Comparison of ENCODE assay signal across 9 cellular contexts in the genomic region with DNA sequence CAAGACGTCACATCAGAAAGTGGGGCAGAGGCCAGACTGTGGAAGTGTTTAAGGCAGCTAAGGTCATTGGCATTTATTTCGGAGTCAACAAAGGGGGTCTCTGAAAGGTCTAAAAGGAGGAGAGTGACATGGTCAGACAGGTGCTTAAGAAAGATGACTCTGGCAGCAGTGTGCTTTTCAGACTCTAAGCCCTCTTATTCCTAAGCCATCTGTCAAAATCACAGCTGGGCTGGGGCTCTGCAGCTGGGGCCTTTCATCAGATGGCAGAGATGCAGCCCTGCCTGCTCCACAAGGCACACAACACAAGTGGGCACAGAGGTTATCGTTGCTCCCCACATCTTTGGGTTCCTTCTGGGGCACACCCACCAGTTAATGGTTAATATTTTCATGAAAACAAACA. TPM values are rescaled to one million over a fixed set of nuclear protein-coding genes. Genes with fewer than 3 reads are reported as not detected.
DNase-seq lines count a peak whose midpoint lies in the region; FAIRE-seq and TF ChIP-seq lines count a peak whose summit lies in the region.
"Had no signal": no experiment of that assay in that cellular context is flagged by ENCODE, and none has a peak within 500 bp of the region (broad histone marks: within the 10 kb centered on the region; RNA-seq: fewer than 3 reads in every experiment).

No MANE protein-coding gene starts in this region.

- H3K36me3 ChIP-seq in OCI-LY1 (ENCODE audit: insufficient read depth, low read length) = peaks cover 55% of the 10 kb centered on the region
- peaks cover 20 to 91% (median 78%) of the 10 kb centered on the region in 4 donors for H3K36me3 ChIP-seq in esophagus muscularis mucosa

- DNase-seq in D721Med (ENCODE audit: insufficient read length, low spot score) (peak; percentile 56), esophagus muscularis mucosa (ENCODE audit: extremely low spot score) (no peak), retina (peak; percentile 19), NCI-H446 (lab: John Stamatoyannopoulos, UW) (no peak), NCI-H226 (no peak), dermis blood vessel endothelial cell (no peak)
- DNase-seq in stimulated activated CD4-positive, alpha-beta T cell treated with anti-CD3 and anti-CD28 coated beads, Interleukin-1b, Interleukin-23, amount 100 ng/mL, for 48 hours = no peak
- DNase-seq: central memory CD4-positive, alpha-beta T cell had no signal

- H3K9me3 ChIP-seq in OCI-LY1 (ENCODE audit: low read length) (no peaks in the 10 kb centered on the region), esophagus muscularis mucosa (no peaks in the 10 kb centered on the region)

- no peaks in the 10 kb centered on the region for H4K20me1 ChIP-seq in OCI-LY1 (ENCODE audit: insufficient read depth, low read length)

- TF ChIP-seq POLR2A in esophagus muscularis mucosa (IDR thresholded peaks at IDR 0.05; ENCODE audit: low read depth) = no peak

- H3K4me1 ChIP-seq in OCI-LY1 (ENCODE audit: insufficient read depth, low read length, severe bottlenecking) (peaks cover 19% of the 10 kb centered on the region), esophagus muscularis mucosa (peaks cover 15 to 38% (median 26%) of the 10 kb centered on the region in 4 donors)

- no peaks in the 10 kb centered on the region for H3F3A ChIP-seq in OCI-LY1 (ENCODE audit: insufficient read depth, low read length)

- peak; percentile 58 for FAIRE-seq in D721Med (lab: Jason Lieb, UNC)

- H3K4me3 ChIP-seq in OCI-LY1 (ENCODE audit: low read depth, low read length, poor library complexity, severe bottlenecking) (no peak overlapping the region), esophagus muscularis mucosa (no peak overlapping the region)

- TF ChIP-seq CTCF in D721Med (IDR thresholded peaks at IDR 0.05; ENCODE audit: insufficient read depth, missing control alignments) (no peak), OCI-LY1 (IDR thresholded peaks at IDR 0.05; ENCODE audit: low read length) (no peak), esophagus muscularis mucosa (IDR thresholded peaks at IDR 0.05) (no peak)

- 56% methylated on average over 3 of the region's 3 CpGs for WGBS in esophagus muscularis mucosa

- H3K4me2 ChIP-seq in OCI-LY1 (ENCODE audit: low read length) = no peak overlapping the region

- no peaks in the 10 kb centered on the region for H3K9me2 ChIP-seq in OCI-LY1 (ENCODE audit: low read depth, low read length)

- H3K27ac ChIP-seq in OCI-LY1 (ENCODE audit: low read depth, low read length, poor library complexity, severe bottlenecking) (peak overlapping the region; percentile 50), esophagus muscularis mucosa (replicated peaks in 1 of 4) (peak overlapping the region; percentile 58 to 71 (median 68))

- no peaks in the 10 kb centered on the region for H3K27me3 ChIP-seq in OCI-LY1 (ENCODE audit: insufficient read depth, low read length)
- H3K27me3 ChIP-seq in esophagus muscularis mucosa = no peaks in the 10 kb centered on the region

- no peak overlapping the region for H2AFZ ChIP-seq in OCI-LY1 (ENCODE audit: low read length)

- no peak overlapping the region; the same call in 1 of the 2 replicates for H3K9ac ChIP-seq in OCI-LY1 (ENCODE audit: low read length)

- no peak for TF ChIP-seq EP300 in esophagus muscularis mucosa (IDR thresholded peaks at IDR 0.05)

- no peaks in the 10 kb centered on the region for H3K79me2 ChIP-seq in OCI-LY1 (ENCODE audit: insufficient read depth, low read length)

- intact Hi-C loops in esophagus muscularis mucosa (cut with DNase I) = no loop called here

RNA-seq across cellular contexts. Expression of a gene that starts 14.0 kb away (rescaled TPM):
- total RNA-seq in esophagus muscularis mucosa = 10 to 100 TPM; 14.4 to 81.6 (median 46.3) TPM
- total RNA-seq in dermis blood vessel endothelial cell = 0.09 TPM in 1 of 2 replicates, not detected in the other

Comparison
In these comparisons a context has a peak if more than half of its experiments do, and no peak if none do; other contexts are left out.
1. DNase-seq: peak in D721Med (single experiment) and retina (single experiment); none in esophagus muscularis mucosa (single experiment), stimulated activated CD4-positive, alpha-beta T cell treated with anti-CD3 and anti-CD28 coated beads, Interleukin-1b, Interleukin-23, amount 100 ng/mL, for 48 hours (single experiment), NCI-H446 (0 of 2), NCI-H226 (single experiment) and dermis blood vessel endothelial cell (single experiment).
2. RNA of a gene that starts 14.0 kb away (total RNA-seq): 14.4 to 81.6 TPM in esophagus muscularis mucosa; 0.09 TPM in dermis blood vessel endothelial cell; every median in the first group is over 10 times any median in the second.